Comparison of ENCODE assay signal across 10 cellular contexts in the genomic region with DNA sequence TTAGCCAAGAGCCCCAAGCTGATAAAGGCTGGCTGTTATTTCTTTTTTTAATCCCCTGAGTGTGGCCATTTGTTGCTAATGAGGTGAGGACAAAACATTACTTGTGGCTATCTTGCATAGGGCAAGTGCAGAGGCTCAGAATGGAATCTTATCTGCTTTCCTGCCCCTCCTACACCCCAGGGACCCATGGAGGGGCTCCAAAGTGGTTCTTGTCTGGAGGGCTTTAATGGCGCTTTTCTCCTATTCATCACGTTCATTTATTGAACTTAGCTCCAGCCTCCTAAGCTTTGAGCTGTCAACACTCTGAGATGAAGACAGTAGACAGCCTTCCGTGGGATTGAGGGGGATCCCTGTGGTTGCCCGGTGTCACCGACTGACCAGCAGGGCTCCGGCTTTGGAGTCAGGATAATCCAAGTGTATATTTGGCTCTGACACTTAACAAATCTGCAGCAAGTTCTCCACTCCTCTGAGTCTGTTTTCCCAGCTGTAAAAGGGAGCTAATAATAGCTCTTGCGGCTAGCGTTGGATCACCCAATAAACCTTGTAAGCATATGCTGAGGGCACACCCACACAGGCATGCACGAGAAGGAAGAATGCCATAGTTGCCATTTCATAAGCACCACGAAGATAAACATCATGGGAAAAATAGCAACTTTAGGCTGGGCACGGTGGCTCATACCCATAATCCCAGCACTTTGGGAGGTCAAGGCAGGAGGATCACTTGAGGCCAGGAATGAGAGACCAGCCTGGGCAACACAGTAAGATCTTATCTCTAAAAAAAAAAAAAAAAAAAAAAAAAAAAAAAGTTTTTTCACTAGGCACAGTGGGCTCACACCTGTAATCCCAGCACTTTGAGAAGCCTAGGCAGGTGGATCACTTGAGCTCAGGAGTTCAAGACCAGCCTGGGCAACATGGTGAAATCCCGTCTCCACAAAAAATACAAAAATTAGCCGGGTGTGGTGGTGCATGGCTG. TPM values are rescaled to one million over a fixed set of nuclear protein-coding genes. Genes with fewer than 3 reads are reported as not detected.
DNase-seq lines count a peak whose midpoint lies in the region; ATAC-seq and TF ChIP-seq lines count a peak whose summit lies in the region.
"Had no signal": no experiment of that assay in that cellular context is flagged by ENCODE, and none has a peak within 500 bp of the region (broad histone marks: within the 10 kb centered on the region; RNA-seq: fewer than 3 reads in every experiment).

No MANE protein-coding gene starts in this region.

- peaks cover 36% of the 10 kb centered on the region for H3K27me3 ChIP-seq in osteoblast (ENCODE audit: insufficient read depth, low read length)

- no peaks in the 10 kb centered on the region for H4K20me1 ChIP-seq in osteoblast (ENCODE audit: insufficient read depth, low read length)

- peaks cover 11% of the 10 kb centered on the region for H3K9me3 Mint-ChIP-seq in Calu3 (ENCODE audit: low read depth, unreplicated experiment)

- H3K36me3 Mint-ChIP-seq in Calu3 (ENCODE audit: insufficient read depth, unreplicated experiment) = no peaks in the 10 kb centered on the region

- CTCF ChIA-PET in Calu3 (lab: Charles Lee) = interaction anchor here (0.6 to 1.4 kb wide), 3 partner anchors 10 to 324 kb away, joined by 4 to 5 read pairs (median 5); no protein-coding TSS in a partner anchor

- H3K4me3 Mint-ChIP-seq in Calu3 (ENCODE audit: low read depth, unreplicated experiment) = no peak overlapping the region
- H3K4me3 Mint-ChIP-seq: memory B cell had no signal

- no peaks in the 10 kb centered on the region for H3K36me3 ChIP-seq in osteoblast (ENCODE audit: insufficient read depth, low read length)

- H3K27me3 Mint-ChIP-seq in Calu3 (ENCODE audit: unreplicated experiment) = peaks cover 76% of the 10 kb centered on the region

- DNase-seq in Calu3 (peak; percentile 9), NCI-H2227 (lab: John Stamatoyannopoulos, UW; ENCODE audit: unreplicated experiment) (peak; percentile 55), coronary artery (ENCODE audit: low spot score) (peak; percentile 84), osteoblast (ENCODE audit: insufficient read length, low spot score, missing footprints) (peak; percentile 95)
- no peak for DNase-seq in activated CD8-positive, alpha-beta memory T cell treated with anti-CD3 and anti-CD28 coated beads for 24 hours
- no peak for DNase-seq in stimulated activated CD8-positive, alpha-beta memory T cell treated with anti-CD3 and anti-CD28 coated beads, Interleukin-4, amount 100 ng/mL, for 48 hours
- DNase-seq: stimulated activated naive CD8-positive, alpha-beta T cell treated with anti-CD3 and anti-CD28 coated beads, Interleukin-15, Interleukin-2, amounts not matched to agents 100 U/mL and 50 U/mL, for 24 hours had no signal

- no TSS peak for BruUV-seq in Calu3 (replicated peaks; lab: Mats Ljungman, UMichigan)

- H3K27ac Mint-ChIP-seq in Calu3 (ENCODE audit: unreplicated experiment) = no peak overlapping the region
- H3K27ac Mint-ChIP-seq: memory B cell had no signal

- H3K4me3 ChIP-seq in coronary artery (peak overlapping the region; percentile 34), osteoblast (ENCODE audit: insufficient read depth, low read length) (peak overlapping the region; percentile 22)

- H3K4me1 ChIP-seq in osteoblast (ENCODE audit: insufficient read depth, low read length) = peaks cover 23% of the 10 kb centered on the region

- no peak overlapping the region for H2AFZ ChIP-seq in osteoblast (ENCODE audit: low read length)

- intact Hi-C loops in Calu3 (cut with micrococcal nuclease; ENCODE audit: unreplicated experiment) = no loop called here

- peaks cover 8% of the 10 kb centered on the region for H3K9me3 ChIP-seq in osteoblast (ENCODE audit: low read depth, low read length)

- H3K4me1 Mint-ChIP-seq in Calu3 (ENCODE audit: low read depth, unreplicated experiment) = no peaks in the 10 kb centered on the region
- H3K4me1 Mint-ChIP-seq: memory B cell had no signal

- peak overlapping the region; percentile 82 to 96 for H3K27ac ChIP-seq in coronary artery
- peak overlapping the region; percentile 77 for H3K27ac ChIP-seq in osteoblast (ENCODE audit: low read depth, low read length)

- ATAC-seq in GM19351 (IDR thresholded peaks at IDR 0.05; ENCODE audit: unreplicated experiment) (no peak), HG02981 (IDR thresholded peaks at IDR 0.05; ENCODE audit: unreplicated experiment) (no peak)
- ATAC-seq: stimulated activated naive CD8-positive, alpha-beta T cell treated with anti-CD3 and anti-CD28 coated beads, Interleukin-15, Interleukin-2, amounts not matched to agents 100 U/mL and 50 U/mL, for 24 hours had no signal

- TF ChIP-seq CTCF in Calu3 (IDR thresholded peaks at IDR 0.05; ENCODE audit: unreplicated experiment) (no peak), coronary artery (IDR thresholded peaks at IDR 0.05) (no peak), osteoblast (IDR thresholded peaks at IDR 0.05; ENCODE audit: extremely low read depth, low read depth, low read length) (peak; percentile 15)

- H3K4me2 ChIP-seq in osteoblast (ENCODE audit: insufficient read depth, low read length) = peak overlapping the region; percentile 68

- H3K79me2 ChIP-seq in osteoblast (ENCODE audit: insufficient read depth, low read length) = no peaks in the 10 kb centered on the region

RNA-seq across cellular contexts. Expression of a gene that starts 44.8 kb away (rescaled TPM):
- 0.05 TPM in 1 of 2 replicates, not detected in the other for total RNA-seq in Calu3 (2022)
- under 0.01 TPM in 2 replicates for total RNA-seq in osteoblast

Comparison
In these comparisons a context has a peak if more than half of its experiments do, and no peak if none do; other contexts are left out.
1. DNase-seq: peak in Calu3 (single experiment), NCI-H2227 (single experiment), coronary artery (single experiment) and osteoblast (single experiment); none in activated CD8-positive, alpha-beta memory T cell treated with anti-CD3 and anti-CD28 coated beads for 24 hours (single experiment) and stimulated activated CD8-positive, alpha-beta memory T cell treated with anti-CD3 and anti-CD28 coated beads, Interleukin-4, amount 100 ng/mL, for 48 hours (single experiment).